Comparison of ENCODE assay signal across 17 cellular contexts in the genomic region with DNA sequence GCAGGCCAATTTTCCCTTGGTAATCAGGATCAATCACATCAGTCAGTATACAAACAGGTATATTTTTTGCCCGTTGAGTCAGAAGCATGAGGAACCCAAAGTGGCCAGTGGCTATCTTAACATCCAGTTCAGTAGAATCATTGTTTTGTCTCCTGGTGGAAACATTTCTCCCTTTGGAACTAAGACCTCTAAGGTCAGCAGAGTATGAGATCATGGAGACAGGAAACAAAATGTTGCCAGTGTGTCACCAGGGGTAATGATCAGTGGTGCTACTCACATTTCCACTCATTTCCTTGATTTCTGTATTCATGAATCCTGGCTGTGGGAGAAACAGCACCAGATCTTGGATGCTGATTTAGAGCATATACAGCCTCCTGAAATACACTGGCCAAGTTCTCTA.
"Had no signal": no experiment of that assay in that cellular context is flagged by ENCODE, and none has a peak within 500 bp of the region (broad histone marks: within the 10 kb centered on the region; RNA-seq: fewer than 3 reads in every experiment).

No MANE protein-coding gene starts in this region.

- H3K79me2 ChIP-seq: hepatocyte had no signal

- H3K4me1 ChIP-seq: colonic mucosa, prostate gland, spleen had no signal

- H3K9me3 ChIP-seq: colonic mucosa, gastroesophageal sphincter, prostate gland had no signal

- ATAC-seq: activated naive CD4-positive, alpha-beta T cell treated with anti-CD3 and anti-CD28 coated beads, Interleukin-2, amount 50 U/mL, for 72 hours; activated T-cell treated with anti-CD3 and anti-CD28 coated beads, Interleukin-2, amount 50 U/mL, for 4 hours; gastroesophageal sphincter; sciatic nerve; SK-N-SH treated with all-trans-retinoic acid at 6 μM for 48 hours had no signal

- H3K4me3 ChIP-seq: colonic mucosa, gastroesophageal sphincter, hepatocyte, prostate gland, spleen had no signal

- H2AFZ ChIP-seq: hepatocyte had no signal

- DNase-seq: activated CD4-positive, alpha-beta memory T cell treated with anti-CD3 and anti-CD28 coated beads, Interleukin-2, amount 10 ng/mL, durations not matched to agents 7 days and 5 days; activated gamma-delta T cell; activated T-cell treated with anti-CD3 and anti-CD28 coated beads, Interleukin-2, amount 50 U/mL, for 4 hours; caudate nucleus; colonic mucosa; effector CD4-positive, alpha-beta T cell; occipital lobe; spleen; T-helper 1 cell; T1000 had no signal

- H3K36me3 ChIP-seq: colonic mucosa, gastroesophageal sphincter, prostate gland, spleen had no signal

- H3K27me3 ChIP-seq: colonic mucosa, gastroesophageal sphincter, hepatocyte, spleen had no signal

- H3K4me2 ChIP-seq: hepatocyte had no signal

- H3K27ac ChIP-seq: colonic mucosa, gastroesophageal sphincter, hepatocyte, prostate gland, spleen, VCaP had no signal
